ENCODE assay signal across 14 cellular contexts in the genomic region with DNA sequence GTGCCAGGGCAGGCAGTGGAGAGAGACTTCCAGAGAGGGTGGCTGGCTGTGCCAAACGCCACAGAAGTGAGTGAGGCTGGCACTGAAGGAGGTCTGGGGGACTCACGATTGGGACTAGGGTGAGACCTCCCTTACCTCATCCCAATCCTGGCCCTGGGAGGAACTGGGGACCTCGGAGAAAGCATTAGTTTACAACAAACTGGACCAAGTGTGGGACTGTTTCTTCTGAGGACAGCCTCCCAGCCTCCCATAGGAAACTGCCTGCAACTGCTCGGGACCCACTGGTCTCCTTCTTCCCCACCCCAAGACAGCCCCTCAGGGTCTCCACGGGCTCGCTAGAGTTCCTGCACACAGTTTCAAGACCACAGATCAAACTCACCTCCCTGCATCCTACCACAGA. TPM values are rescaled to one million over a fixed set of nuclear protein-coding genes. Genes with fewer than 3 reads are reported as not detected.
A peak's percentile ranks its signal among the peaks of the same experiment; 100 is the strongest.
DNase-seq lines count a peak whose midpoint lies in the region; ATAC-seq and TF ChIP-seq lines count a peak whose summit lies in the region.
"Had no signal": no experiment of that assay in that cellular context is flagged by ENCODE, and none has a peak within 500 bp of the region (broad histone marks: within the 10 kb centered on the region; RNA-seq: fewer than 3 reads in every experiment).

No MANE protein-coding gene starts in this region.

- H3K4me1 ChIP-seq in H9 (ENCODE audit: insufficient read depth, low read length) = peaks cover 11% of the 10 kb centered on the region

- no peak for TF ChIP-seq CTCF in H9 (conservative IDR thresholded peaks at IDR 0.05)
- TF ChIP-seq CTCF in brain (conservative IDR thresholded peaks at IDR 0.05) = no peak

- no peaks in the 10 kb centered on the region for H4K20me1 ChIP-seq in H9 (ENCODE audit: control insufficient read depth, insufficient read depth, insufficient read length)

- no peak overlapping the region for H4K91ac ChIP-seq in H9 (ENCODE audit: insufficient read length, low read depth, low read length)

- H3K4me1 Mint-ChIP-seq in H9 (peaks cover 25 to 26% of the 10 kb centered on the region in 2 experiments), brain (peaks cover 18% of the 10 kb centered on the region), memory B cell (peaks cover 28% of the 10 kb centered on the region)
- peaks cover 33 to 61% of the 10 kb centered on the region in 2 donors for H3K4me1 Mint-ChIP-seq in stimulated activated naive B cell treated with anti-CD40 and anti-IgM and Interleukin-4, amounts not matched to agents 10 μg/mL and 1 μg/mL and 100 μg/mL, for 72 hours

- H2AFZ ChIP-seq in H9 (ENCODE audit: low read length) = no peak overlapping the region

- no peaks in the 10 kb centered on the region for H3K9me3 ChIP-seq in H9 (ENCODE audit: control insufficient read depth, low read depth, low read length)
- H3K9me3 ChIP-seq: sigmoid colon, testis had no signal

- no peak overlapping the region for H3K23ac ChIP-seq in H9 (ENCODE audit: insufficient read length, low read depth, low read length)

- no peak overlapping the region for H3K9ac ChIP-seq in H9 (ENCODE audit: extremely low read depth, insufficient read length, low read length)

- H2BK5ac ChIP-seq in H9 (ENCODE audit: insufficient read length, low read length) = no peak overlapping the region

- no peak overlapping the region for H3K56ac ChIP-seq in H9 (ENCODE audit: insufficient read length, low read depth, low read length)

- H3K4me2 ChIP-seq in H9 (ENCODE audit: insufficient read depth, insufficient read length, low read length) = no peak overlapping the region

- peaks cover 5% of the 10 kb centered on the region for H3K23me2 ChIP-seq in H9 (ENCODE audit: insufficient read length, low read depth, low read length, poor library complexity, severe bottlenecking)

- H3K27me3 ChIP-seq in H9 (ENCODE audit: insufficient read depth, low read length) = no peaks in the 10 kb centered on the region
- H3K27me3 ChIP-seq: sigmoid colon, testis had no signal

- H3T11ph ChIP-seq in H9 (ENCODE audit: low read length) = no peak overlapping the region

- no peak overlapping the region for H2AK5ac ChIP-seq in H9 (ENCODE audit: insufficient read length, low read length)

- peaks cover 1% of the 10 kb centered on the region for H3K79me1 ChIP-seq in H9 (ENCODE audit: insufficient read depth, low read depth, low read length, poor library complexity, severe bottlenecking)

- no peak for DNase-seq in H9
- DNase-seq in memory B cell (ENCODE audit: low spot score in 2 of 2) = no peak
- DNase-seq in stimulated activated naive B cell treated with anti-CD40 and anti-IgM and Interleukin-4, amounts not matched to agents 10 μg/mL and 1 μg/mL and 100 μg/mL, for 72 hours = no peak
- no peak for DNase-seq in ecto neural progenitor cell (ENCODE audit: low spot score)
- DNase-seq: activated CD4-positive, alpha-beta T cell treated with anti-CD3 and anti-CD28 coated beads, Interleukin-2, amount 10 ng/mL, durations not matched to agents 7 days and 5 days; activated T-cell treated with anti-CD3 and anti-CD28 coated beads, Interleukin-2, amount 50 U/mL, for 72 hours; SHP77 treated with DMSO at 0.1 percent for 48 hours; sigmoid colon; stimulated activated CD4-positive, alpha-beta T cell treated with anti-CD3 and anti-CD28 coated beads, Interleukin-2, amount 100 ng/mL, for 24 hours; T-helper 9 cell; testis had no signal

- H4K8ac ChIP-seq in H9 (replicated peaks; ENCODE audit: insufficient read length, low read depth, low read length) = no peak overlapping the region

- 0 out of 2 replicates have a peak, but pooled peaks cover 1% of the 10 kb centered on the region for H3K79me2 ChIP-seq in H9 (ENCODE audit: insufficient read depth, low read length)

- H3K18ac ChIP-seq in H9 (ENCODE audit: insufficient read length, low read depth, low read length) = no peak overlapping the region

- WGBS in H9 (ENCODE audit: extremely low coverage, insufficient read length, low lambda C conversion rate) = no CpG with 5 or more reads among the region's 6 CpGs

- H3K4me3 Mint-ChIP-seq in H9 (peak overlapping the region in 1 of 2 experiments; percentile 29; a peak in 1 of 5 replicates), brain (no peak overlapping the region), memory B cell (no peak overlapping the region)
- H3K4me3 Mint-ChIP-seq in stimulated activated naive B cell treated with anti-CD40 and anti-IgM and Interleukin-4, amounts not matched to agents 10 μg/mL and 1 μg/mL and 100 μg/mL, for 72 hours = no peak overlapping the region
- H3K4me3 Mint-ChIP-seq: activated CD4-positive, alpha-beta T cell treated with anti-CD3 and anti-CD28 coated beads, Interleukin-2, amount 10 ng/mL, durations not matched to agents 7 days and 5 days; activated T-cell treated with anti-CD3 and anti-CD28 coated beads, Interleukin-2, amount 50 U/mL, for 72 hours had no signal

- H3K9me3 Mint-ChIP-seq in H9 = no peaks in the 10 kb centered on the region
- H3K9me3 Mint-ChIP-seq in brain = no peaks in the 10 kb centered on the region
- H3K9me3 Mint-ChIP-seq in memory B cell = no peaks in the 10 kb centered on the region
- H3K9me3 Mint-ChIP-seq in stimulated activated naive B cell treated with anti-CD40 and anti-IgM and Interleukin-4, amounts not matched to agents 10 μg/mL and 1 μg/mL and 100 μg/mL, for 72 hours = no peaks in the 10 kb centered on the region
- H3K9me3 Mint-ChIP-seq: activated CD4-positive, alpha-beta T cell treated with anti-CD3 and anti-CD28 coated beads, Interleukin-2, amount 10 ng/mL, durations not matched to agents 7 days and 5 days; activated T-cell treated with anti-CD3 and anti-CD28 coated beads, Interleukin-2, amount 50 U/mL, for 72 hours had no signal

- H3K36me3 Mint-ChIP-seq in H9 (ENCODE audit: insufficient read depth in 1 of 3, low read depth in 3 of 3) (peaks cover 53 to 93% (median 83%) of the 10 kb centered on the region in 3 experiments), brain (peaks cover 30% of the 10 kb centered on the region), memory B cell (peaks cover 35% of the 10 kb centered on the region)
- peaks cover 26 to 65% of the 10 kb centered on the region in 2 donors for H3K36me3 Mint-ChIP-seq in stimulated activated naive B cell treated with anti-CD40 and anti-IgM and Interleukin-4, amounts not matched to agents 10 μg/mL and 1 μg/mL and 100 μg/mL, for 72 hours

- H3K4ac ChIP-seq in H9 (ENCODE audit: low read depth, low read length) = no peak overlapping the region; the same call in 1 of the 2 replicates

- H2BK15ac ChIP-seq in H9 (ENCODE audit: low read depth, low read length) = no peak overlapping the region

- H3K27ac ChIP-seq in H9 (ENCODE audit: insufficient read length, low read depth, low read length) = no peak overlapping the region
- H3K27ac ChIP-seq: testis had no signal

- H2BK120ac ChIP-seq in H9 (ENCODE audit: low read depth, low read length, poor library complexity, severe bottlenecking) = no peak overlapping the region

- H3K14ac ChIP-seq in H9 (ENCODE audit: insufficient read depth, low read length) = no peak overlapping the region

- H3K27ac Mint-ChIP-seq in H9 (peak overlapping the region; percentile 81 to 95 (median 87)), brain (peak overlapping the region in 3 of 5 experiments; percentile 12 to 98 (median 75)), memory B cell (peak overlapping the region; percentile 73)
- H3K27ac Mint-ChIP-seq in stimulated activated naive B cell treated with anti-CD40 and anti-IgM and Interleukin-4, amounts not matched to agents 10 μg/mL and 1 μg/mL and 100 μg/mL, for 72 hours = peak overlapping the region; percentile 87
- H3K27ac Mint-ChIP-seq: activated CD4-positive, alpha-beta T cell treated with anti-CD3 and anti-CD28 coated beads, Interleukin-2, amount 10 ng/mL, durations not matched to agents 7 days and 5 days; activated T-cell treated with anti-CD3 and anti-CD28 coated beads, Interleukin-2, amount 50 U/mL, for 72 hours had no signal

- no peak overlapping the region for H2BK20ac ChIP-seq in H9 (ENCODE audit: low read depth, low read length, poor library complexity, severe bottlenecking)

- H2BK12ac ChIP-seq in H9 (ENCODE audit: insufficient read length, low read depth, low read length) = no peak overlapping the region

- H4K5ac ChIP-seq in H9 (ENCODE audit: insufficient read length, low read depth, low read length) = no peak overlapping the region

- H3K27me3 Mint-ChIP-seq in H9 (ENCODE audit: low read depth) (no peaks in the 10 kb centered on the region), brain (no peaks in the 10 kb centered on the region), memory B cell (no peaks in the 10 kb centered on the region)
- H3K27me3 Mint-ChIP-seq in stimulated activated naive B cell treated with anti-CD40 and anti-IgM and Interleukin-4, amounts not matched to agents 10 μg/mL and 1 μg/mL and 100 μg/mL, for 72 hours = no peaks in the 10 kb centered on the region
- H3K27me3 Mint-ChIP-seq: activated CD4-positive, alpha-beta T cell treated with anti-CD3 and anti-CD28 coated beads, Interleukin-2, amount 10 ng/mL, durations not matched to agents 7 days and 5 days had no signal

- ATAC-seq in memory B cell (ENCODE audit: low read depth) (no peak), HG03439 (IDR thresholded peaks at IDR 0.05; ENCODE audit: unreplicated experiment) (no peak), HG03159 (IDR thresholded peaks at IDR 0.05; ENCODE audit: unreplicated experiment) (no peak)
- ATAC-seq in stimulated activated naive B cell treated with anti-CD40 and anti-IgM and Interleukin-4, amounts not matched to agents 10 μg/mL and 1 μg/mL and 100 μg/mL, for 72 hours (replicated peaks) = no peak
- ATAC-seq: activated T-cell treated with anti-CD3 and anti-CD28 coated beads, Interleukin-2, amount 50 U/mL, for 72 hours had no signal

RNA-seq across cellular contexts. Expression of gene ST6GAL1, which starts 45.4 kb away (rescaled TPM):
- 139 and 141 TPM in 2 replicates for total RNA-seq in H9 (2021)
- 40.4 TPM for polyA plus RNA-seq in brain (ENCODE audit: insufficient read depth, low read depth, low replicate concordance)
